ENCODE assay signal across 8 cellular contexts in genomic region chr19:45887311-45887710, GRCh38. TPM values are rescaled to one million over a fixed set of nuclear protein-coding genes. Genes with fewer than 3 reads are reported as not detected.
DNase-seq lines count a peak whose midpoint lies in the region; ATAC-seq and TF ChIP-seq lines count a peak whose summit lies in the region.

No MANE protein-coding gene starts in this region.

- WGBS in mesodermal cell (ENCODE audit: insufficient coverage in 2 of 2), 2 experiments: 63 to 100% methylated on average over 2 to 3 of the region's 5 CpGs

- no peaks in the 10 kb centered on the region for H3K9me3 ChIP-seq in right atrium auricular region
- H3K9me3 ChIP-seq in mesodermal cell (ENCODE audit: control insufficient read depth, low read length): no peaks in the 10 kb centered on the region
- H3K9me3 ChIP-seq in vagina: no peaks in the 10 kb centered on the region

- H3K4me1 Mint-ChIP-seq in brain: peaks cover 29% of the 10 kb centered on the region

- H3K4me3 ChIP-seq in right atrium auricular region (peak overlapping the region; percentile 74 to 84), mesodermal cell (ENCODE audit: extremely low read depth, insufficient read depth, low read length, poor library complexity, severe bottlenecking) (peak overlapping the region; percentile 66), vagina (peak overlapping the region; percentile 72 to 84)

- no peak for ATAC-seq in Right ventricle myocardium superior (ENCODE audit: poor library complexity)

- H3K36me3 ChIP-seq in right atrium auricular region: peaks cover 10% of the 10 kb centered on the region
- H3K36me3 ChIP-seq in mesodermal cell (ENCODE audit: control insufficient read depth, insufficient read depth, low read length): peaks cover 22% of the 10 kb centered on the region
- H3K36me3 ChIP-seq in vagina: peaks cover 0 to 4% of the 10 kb centered on the region in 2 donors

- no peak for TF ChIP-seq CTCF in right atrium auricular region (IDR thresholded peaks at IDR 0.05)
- TF ChIP-seq CTCF in brain (conservative IDR thresholded peaks at IDR 0.05): no peak
- TF ChIP-seq CTCF in vagina (IDR thresholded peaks at IDR 0.05): no peak

- H3K27me3 ChIP-seq in right atrium auricular region (no peaks in the 10 kb centered on the region), vagina (no peaks in the 10 kb centered on the region)

- peak overlapping the region; percentile 94 to 97 (median 95) for H3K4me3 Mint-ChIP-seq in brain

- H3K4me1 ChIP-seq in right atrium auricular region (peaks cover 0 to 40% of the 10 kb centered on the region in 2 donors), mesodermal cell (ENCODE audit: control insufficient read depth, insufficient read depth, low read length, poor library complexity, severe bottlenecking) (peaks cover 16% of the 10 kb centered on the region), vagina (peaks cover 32% of the 10 kb centered on the region)

- H3K9me3 Mint-ChIP-seq in brain: peaks cover 0 to 2% (median 0%) of the 10 kb centered on the region in 5 experiments

- DNase-seq in right atrium auricular region (ENCODE audit: low spot score) (no peak), Right ventricle myocardium superior (no peak), vagina (ENCODE audit: extremely low spot score in 2 of 2) (no peak), NCI-H1694 (lab: John Stamatoyannopoulos, UW) (no peak), CD1c-positive myeloid dendritic cell (ENCODE audit: extremely low spot score) (no peak), NCI-H1092 (lab: John Stamatoyannopoulos, UW) (no peak)

- intact Hi-C loops in Right ventricle myocardium superior (cut with DNase I): no loop called here
- intact Hi-C loops in vagina (cut with DNase I): loop anchor here (10.0 kb wide), 1 partner anchor 73 kb away; the partner anchor contains the start of gene RSPH6A

- H3K27ac ChIP-seq in right atrium auricular region (peak overlapping the region; percentile 90 to 93), mesodermal cell (ENCODE audit: low read depth, low read length, severe bottlenecking) (peak overlapping the region; percentile 90), vagina (peak overlapping the region; percentile 93)

- H3K36me3 Mint-ChIP-seq in brain: peaks cover 14% of the 10 kb centered on the region

- H3K27me3 Mint-ChIP-seq in brain: peaks cover 7% of the 10 kb centered on the region

- TF ChIP-seq POLR2A in vagina (IDR thresholded peaks at IDR 0.05): no peak

- H3K27ac Mint-ChIP-seq in brain: peak overlapping the region; percentile 95 to 100 (median 98)

RNA-seq across cellular contexts. Expression of gene IRF2BP1, which starts 1.4 kb away (rescaled TPM):
- total RNA-seq in right atrium auricular region (10 to 100 TPM; 24.2 to 30.5 TPM), Right ventricle myocardium superior (20.0 TPM), vagina (32.2 TPM)
- 33.3 TPM for polyA plus RNA-seq in brain (ENCODE audit: insufficient read depth, low read depth, low replicate concordance)
- polyA plus RNA-seq in mesodermal cell (2013, experiment 1 of 2): 14.2 TPM
- polyA plus RNA-seq in mesodermal cell (2013, experiment 2 of 2): 12.7 TPM

RNA-seq across cellular contexts. Expression of gene MYPOP, which starts 15.1 kb away (rescaled TPM):
- 1 to 10 TPM; 6.0 to 7.2 TPM for total RNA-seq in right atrium auricular region
- 15.2 TPM for total RNA-seq in Right ventricle myocardium superior
- polyA plus RNA-seq in brain (ENCODE audit: insufficient read depth, low read depth, low replicate concordance): 14.1 TPM
- polyA plus RNA-seq in mesodermal cell (2013, experiment 1 of 2): 12.1 TPM
- 9.0 TPM for polyA plus RNA-seq in mesodermal cell (2013, experiment 2 of 2)
- total RNA-seq in vagina: 13.8 TPM

RNA-seq across cellular contexts. Expression of gene FOXA3, which starts 23.2 kb away (rescaled TPM):
- not detected for total RNA-seq in right atrium auricular region
- not detected for total RNA-seq in Right ventricle myocardium superior
- polyA plus RNA-seq in brain (ENCODE audit: insufficient read depth, low read depth, low replicate concordance): not detected
- 2.8 TPM for polyA plus RNA-seq in mesodermal cell (2013, experiment 1 of 2)
- polyA plus RNA-seq in mesodermal cell (2013, experiment 2 of 2): 2.4 TPM
- total RNA-seq in vagina: not detected

RNA-seq across cellular contexts. Expression of gene SYMPK, which starts 24.4 kb away (rescaled TPM):
- total RNA-seq in right atrium auricular region (10 to 100 TPM; 16.4 to 20.6 TPM), Right ventricle myocardium superior (29.6 TPM), vagina (43.2 TPM)
- 71.2 TPM for polyA plus RNA-seq in brain (ENCODE audit: insufficient read depth, low read depth, low replicate concordance)
- polyA plus RNA-seq in mesodermal cell (2013, experiment 1 of 2): 63.0 TPM
- 54.3 TPM for polyA plus RNA-seq in mesodermal cell (2013, experiment 2 of 2)

RNA-seq across cellular contexts. Expression of gene NANOS2, which starts 27.3 kb away (rescaled TPM):
- total RNA-seq in right atrium auricular region (not detected), Right ventricle myocardium superior (not detected), vagina (not detected)
- not detected for polyA plus RNA-seq in brain (ENCODE audit: insufficient read depth, low read depth, low replicate concordance)
- polyA plus RNA-seq in mesodermal cell (2013, experiment 1 of 2): not detected
- not detected for polyA plus RNA-seq in mesodermal cell (2013, experiment 2 of 2)
